In genomic region chr2:163640542-163641195, GRCh38 we compare ENCODE assay signal across 21 cellular contexts.
DNase-seq lines count a peak whose midpoint lies in the region; ATAC-seq and TF ChIP-seq lines count a peak whose summit lies in the region.
"Had no signal": no experiment of that assay in that cellular context is flagged by ENCODE, and none has a peak within 500 bp of the region (broad histone marks: within the 10 kb centered on the region; RNA-seq: fewer than 3 reads in every experiment).

No MANE protein-coding gene starts in this region.

- no peak overlapping the region for H2AFZ ChIP-seq in Karpas-422 (ENCODE audit: low read length)
- no peak overlapping the region for H2AFZ ChIP-seq in neural progenitor cell (replicated peaks)

- intact Hi-C loops in left ventricle myocardium superior (cut with micrococcal nuclease): no loop called here

- H3K4me2 ChIP-seq in Karpas-422 (ENCODE audit: low read depth, low read length, poor library complexity, severe bottlenecking) (no peak overlapping the region), neural progenitor cell (no peak overlapping the region)
- H3K4me2 ChIP-seq: A549 had no signal

- no peaks in the 10 kb centered on the region for H3K9me3 Mint-ChIP-seq in neural progenitor cell

- H3K4me1 ChIP-seq in Karpas-422 (ENCODE audit: low read length) (no peaks in the 10 kb centered on the region), neural progenitor cell (peaks cover 74% of the 10 kb centered on the region)
- H3K4me1 ChIP-seq: A549 had no signal

- H3K4me3 Mint-ChIP-seq in neural progenitor cell: no peak overlapping the region
- H3K4me3 Mint-ChIP-seq: B cell, CD14-positive monocyte had no signal

- peaks cover 8% of the 10 kb centered on the region for H3K36me3 Mint-ChIP-seq in neural progenitor cell
- H3K36me3 Mint-ChIP-seq: CD14-positive monocyte had no signal

- H3K4me3 ChIP-seq in Karpas-422 (ENCODE audit: low read length): no peak overlapping the region
- H3K4me3 ChIP-seq in neural progenitor cell: no peak overlapping the region
- H3K4me3 ChIP-seq: A549, MG63, SK-N-MC had no signal

- H3K36me3 ChIP-seq in Karpas-422 (ENCODE audit: insufficient read depth, low read length) (no peaks in the 10 kb centered on the region), neural progenitor cell (no peaks in the 10 kb centered on the region)
- H3K36me3 ChIP-seq: MG63 had no signal

- ATAC-seq in left ventricle myocardium superior (peak; percentile 75), HG02981 (IDR thresholded peaks at IDR 0.05; ENCODE audit: unreplicated experiment) (no peak), HG03039 (IDR thresholded peaks at IDR 0.05; ENCODE audit: unreplicated experiment) (no peak)
- ATAC-seq: A549 had no signal

- H3K27me3 ChIP-seq in Karpas-422 (ENCODE audit: low read length): no peaks in the 10 kb centered on the region
- H3K27me3 ChIP-seq in neural progenitor cell: no peaks in the 10 kb centered on the region
- H3K27me3 ChIP-seq: MG63 had no signal

- H3K9ac ChIP-seq in Karpas-422 (ENCODE audit: low read length): no peak overlapping the region
- no peak overlapping the region for H3K9ac ChIP-seq in neural progenitor cell

- peaks cover 30% of the 10 kb centered on the region for H3F3A ChIP-seq in neural progenitor cell (ENCODE audit: low read depth)

- TF ChIP-seq CTCF in neural progenitor cell (IDR thresholded peaks at IDR 0.05): no peak

- H3K4me1 Mint-ChIP-seq in neural progenitor cell: peaks cover 49% of the 10 kb centered on the region
- H3K4me1 Mint-ChIP-seq: B cell, CD14-positive monocyte had no signal

- H3K79me2 ChIP-seq in Karpas-422 (ENCODE audit: low read length): no peaks in the 10 kb centered on the region
- H3K79me2 ChIP-seq in neural progenitor cell (ENCODE audit: low read depth): peaks cover 93% of the 10 kb centered on the region

- H3K9me3 ChIP-seq in Karpas-422 (ENCODE audit: low read length) (no peaks in the 10 kb centered on the region), neural progenitor cell (ENCODE audit: low read depth) (no peaks in the 10 kb centered on the region)
- H3K9me3 ChIP-seq: A549, MG63 had no signal

- H3K27ac ChIP-seq in Karpas-422 (ENCODE audit: low read length) (no peak overlapping the region), neural progenitor cell (peak overlapping the region; percentile 1)
- H3K27ac ChIP-seq: A549, SK-N-MC had no signal

- H3K27me3 Mint-ChIP-seq in neural progenitor cell (ENCODE audit: insufficient read depth, low read depth): no peaks in the 10 kb centered on the region
- H3K27me3 Mint-ChIP-seq: B cell had no signal

- H3K27ac Mint-ChIP-seq in neural progenitor cell: no peak overlapping the region
- H3K27ac Mint-ChIP-seq: B cell, CD14-positive monocyte had no signal

- no peaks in the 10 kb centered on the region for H3K9me2 ChIP-seq in Karpas-422 (replicated peaks; ENCODE audit: insufficient read depth, low read length)

- peak; percentile 36 for DNase-seq in Karpas-422
- peak; percentile 39 for DNase-seq in glomerular visceral epithelial cell (ENCODE audit: extremely low spot score)
- no peak for DNase-seq in left ventricle myocardium superior
- peak; percentile 30 for DNase-seq in neural progenitor cell (ENCODE audit: low spot score)
- DNase-seq in midbrain (lab: John Stamatoyannopoulos, UW): no peak
- no peak for DNase-seq in activated naive CD4-positive, alpha-beta T cell treated with anti-CD3 and anti-CD28 coated beads, Interleukin-2, amount 50 U/mL, for 16 hours
- DNase-seq: DMS79, H7, MG63, NCI-H1048, NCI-H1417 treated with DMSO at 0.1 percent for 48 hours, NCI-H1930, NCI-H226, NCI-H510A treated with DMSO at 0.1 percent for 48 hours, SHP77 treated with DMSO at 0.1 percent for 48 hours had no signal

- H4K20me1 ChIP-seq in Karpas-422 (ENCODE audit: insufficient read depth, low read depth, low read length) (no peaks in the 10 kb centered on the region), neural progenitor cell (ENCODE audit: low read depth) (no peaks in the 10 kb centered on the region)

Comparison
In these comparisons a context has a peak if more than half of its experiments do, and no peak if none do; other contexts are left out.
1. DNase-seq: peak in Karpas-422 (single experiment), glomerular visceral epithelial cell (single experiment) and neural progenitor cell (single experiment); none in left ventricle myocardium superior (single experiment), midbrain (single experiment) and activated naive CD4-positive, alpha-beta T cell treated with anti-CD3 and anti-CD28 coated beads, Interleukin-2, amount 50 U/mL, for 16 hours (single experiment).